ENCODE assay signal across 1 cellular context in genomic region chr11:75204685-75205667, GRCh38.
TF ChIP-seq lines count a peak whose summit lies in the region.

No MANE protein-coding gene starts in this region.

TF ChIP-seq in HepG2, 621 proteins besides CTCF, POLR2A, EP300 and RAD21 (continued from another document and continues in another):
- TF ChIP-seq, protein P1, sequence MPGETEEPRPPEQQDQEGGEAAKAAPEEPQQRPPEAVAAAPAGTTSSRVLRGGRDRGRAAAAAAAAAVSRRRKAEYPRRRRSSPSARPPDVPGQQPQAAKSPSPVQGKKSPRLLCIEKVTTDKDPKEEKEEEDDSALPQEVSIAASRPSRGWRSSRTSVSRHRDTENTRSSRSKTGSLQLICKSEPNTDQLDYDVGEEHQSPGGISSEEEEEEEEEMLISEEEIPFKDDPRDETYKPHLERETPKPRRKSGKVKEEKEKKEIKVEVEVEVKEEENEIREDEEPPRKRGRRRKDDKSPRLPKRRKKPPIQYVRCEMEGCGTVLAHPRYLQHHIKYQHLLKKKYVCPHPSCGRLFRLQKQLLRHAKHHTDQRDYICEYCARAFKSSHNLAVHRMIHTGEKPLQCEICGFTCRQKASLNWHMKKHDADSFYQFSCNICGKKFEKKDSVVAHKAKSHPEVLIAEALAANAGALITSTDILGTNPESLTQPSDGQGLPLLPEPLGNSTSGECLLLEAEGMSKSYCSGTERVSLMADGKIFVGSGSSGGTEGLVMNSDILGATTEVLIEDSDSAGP (CRISPR knock-in tag; IDR thresholded peaks at IDR 0.05; ENCODE audit: borderline replicate concordance) = 0 out of 2 replicates have a peak, but pooled peaks have one; percentile 48
- TF ChIP-seq CAMTA2 (CRISPR knock-in tag; IDR thresholded peaks at IDR 0.05; ENCODE audit: borderline replicate concordance) = no peak
- no peak for TF ChIP-seq LCORL (IDR thresholded peaks at IDR 0.05)
- peak; percentile 68 for TF ChIP-seq LCORL (CRISPR knock-in tag; IDR thresholded peaks at IDR 0.05)
- no peak for TF ChIP-seq HNRNPH1 (optimal IDR thresholded peaks at IDR 0.05; ENCODE audit: low read depth, low read length)
- 0 out of 2 replicates have a peak, but pooled peaks have one; percentile 48 for TF ChIP-seq EED (CRISPR knock-in tag; IDR thresholded peaks at IDR 0.05)
- TF ChIP-seq NR2F1 (CRISPR knock-in tag; IDR thresholded peaks at IDR 0.05) = 0 out of 4 replicates have a peak, but pooled peaks of 1 of the 2 experiments have one; percentile 14
- TF ChIP-seq YY1 (IDR thresholded peaks at IDR 0.05; ENCODE audit: insufficient read depth, insufficient replicate concordance, low read depth, low read length) = peak; percentile 58
- TF ChIP-seq, protein P2, sequence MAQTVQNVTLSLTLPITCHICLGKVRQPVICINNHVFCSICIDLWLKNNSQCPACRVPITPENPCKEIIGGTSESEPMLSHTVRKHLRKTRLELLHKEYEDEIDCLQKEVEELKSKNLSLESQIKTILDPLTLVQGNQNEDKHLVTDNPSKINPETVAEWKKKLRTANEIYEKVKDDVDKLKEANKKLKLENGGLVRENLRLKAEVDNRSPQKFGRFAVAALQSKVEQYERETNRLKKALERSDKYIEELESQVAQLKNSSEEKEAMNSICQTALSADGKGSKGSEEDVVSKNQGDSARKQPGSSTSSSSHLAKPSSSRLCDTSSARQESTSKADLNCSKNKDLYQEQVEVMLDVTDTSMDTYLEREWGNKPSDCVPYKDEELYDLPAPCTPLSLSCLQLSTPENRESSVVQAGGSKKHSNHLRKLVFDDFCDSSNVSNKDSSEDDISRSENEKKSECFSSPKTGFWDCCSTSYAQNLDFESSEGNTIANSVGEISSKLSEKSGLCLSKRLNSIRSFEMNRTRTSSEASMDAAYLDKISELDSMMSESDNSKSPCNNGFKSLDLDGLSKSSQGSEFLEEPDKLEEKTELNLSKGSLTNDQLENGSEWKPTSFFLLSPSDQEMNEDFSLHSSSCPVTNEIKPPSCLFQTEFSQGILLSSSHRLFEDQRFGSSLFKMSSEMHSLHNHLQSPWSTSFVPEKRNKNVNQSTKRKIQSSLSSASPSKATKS (CRISPR knock-in tag; IDR thresholded peaks at IDR 0.05) = no peak
- no peak for TF ChIP-seq TFDP1 (CRISPR knock-in tag; IDR thresholded peaks at IDR 0.05; ENCODE audit: borderline replicate concordance)
- peak; percentile 100 for TF ChIP-seq STAG1 (CRISPR knock-in tag; IDR thresholded peaks at IDR 0.05)
- TF ChIP-seq TARDBP (CRISPR knock-in tag; IDR thresholded peaks at IDR 0.05) = peak; percentile 56; the same call in 1 of the 2 replicates
- TF ChIP-seq MYPOP (CRISPR knock-in tag; IDR thresholded peaks at IDR 0.05) = peak; percentile 18; the same call in 1 of the 2 replicates
- no peak; the same call in 1 of the 2 replicates for TF ChIP-seq ZNF230 (CRISPR knock-in tag; IDR thresholded peaks at IDR 0.05)
- 0 out of 2 replicates have a peak, but pooled peaks have one; percentile 40 for TF ChIP-seq ZNF878 (CRISPR knock-in tag; IDR thresholded peaks at IDR 0.05)
- peak; percentile 15; the same call in 1 of the 2 replicates for TF ChIP-seq CBX5 (CRISPR knock-in tag; IDR thresholded peaks at IDR 0.05; ENCODE audit: borderline replicate concordance)
- TF ChIP-seq ZNF17 (CRISPR knock-in tag; IDR thresholded peaks at IDR 0.05) = no peak
- TF ChIP-seq, protein P3, sequence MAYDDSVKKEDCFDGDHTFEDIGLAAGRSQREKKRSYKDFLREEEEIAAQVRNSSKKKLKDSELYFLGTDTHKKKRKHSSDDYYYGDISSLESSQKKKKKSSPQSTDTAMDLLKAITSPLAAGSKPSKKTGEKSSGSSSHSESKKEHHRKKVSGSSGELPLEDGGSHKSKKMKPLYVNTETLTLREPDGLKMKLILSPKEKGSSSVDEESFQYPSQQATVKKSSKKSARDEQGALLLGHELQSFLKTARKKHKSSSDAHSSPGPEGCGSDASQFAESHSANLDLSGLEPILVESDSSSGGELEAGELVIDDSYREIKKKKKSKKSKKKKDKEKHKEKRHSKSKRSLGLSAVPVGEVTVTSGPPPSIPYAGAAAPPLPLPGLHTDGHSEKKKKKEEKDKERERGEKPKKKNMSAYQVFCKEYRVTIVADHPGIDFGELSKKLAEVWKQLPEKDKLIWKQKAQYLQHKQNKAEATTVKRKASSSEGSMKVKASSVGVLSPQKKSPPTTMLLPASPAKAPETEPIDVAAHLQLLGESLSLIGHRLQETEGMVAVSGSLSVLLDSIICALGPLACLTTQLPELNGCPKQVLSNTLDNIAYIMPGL (CRISPR knock-in tag; IDR thresholded peaks at IDR 0.05; ENCODE audit: borderline replicate concordance in 1 of 2, low read depth in 1 of 2) = peak in 1 of 2 experiments; percentile 50; a peak in 1 of 4 replicates
- TF ChIP-seq, protein P4, sequence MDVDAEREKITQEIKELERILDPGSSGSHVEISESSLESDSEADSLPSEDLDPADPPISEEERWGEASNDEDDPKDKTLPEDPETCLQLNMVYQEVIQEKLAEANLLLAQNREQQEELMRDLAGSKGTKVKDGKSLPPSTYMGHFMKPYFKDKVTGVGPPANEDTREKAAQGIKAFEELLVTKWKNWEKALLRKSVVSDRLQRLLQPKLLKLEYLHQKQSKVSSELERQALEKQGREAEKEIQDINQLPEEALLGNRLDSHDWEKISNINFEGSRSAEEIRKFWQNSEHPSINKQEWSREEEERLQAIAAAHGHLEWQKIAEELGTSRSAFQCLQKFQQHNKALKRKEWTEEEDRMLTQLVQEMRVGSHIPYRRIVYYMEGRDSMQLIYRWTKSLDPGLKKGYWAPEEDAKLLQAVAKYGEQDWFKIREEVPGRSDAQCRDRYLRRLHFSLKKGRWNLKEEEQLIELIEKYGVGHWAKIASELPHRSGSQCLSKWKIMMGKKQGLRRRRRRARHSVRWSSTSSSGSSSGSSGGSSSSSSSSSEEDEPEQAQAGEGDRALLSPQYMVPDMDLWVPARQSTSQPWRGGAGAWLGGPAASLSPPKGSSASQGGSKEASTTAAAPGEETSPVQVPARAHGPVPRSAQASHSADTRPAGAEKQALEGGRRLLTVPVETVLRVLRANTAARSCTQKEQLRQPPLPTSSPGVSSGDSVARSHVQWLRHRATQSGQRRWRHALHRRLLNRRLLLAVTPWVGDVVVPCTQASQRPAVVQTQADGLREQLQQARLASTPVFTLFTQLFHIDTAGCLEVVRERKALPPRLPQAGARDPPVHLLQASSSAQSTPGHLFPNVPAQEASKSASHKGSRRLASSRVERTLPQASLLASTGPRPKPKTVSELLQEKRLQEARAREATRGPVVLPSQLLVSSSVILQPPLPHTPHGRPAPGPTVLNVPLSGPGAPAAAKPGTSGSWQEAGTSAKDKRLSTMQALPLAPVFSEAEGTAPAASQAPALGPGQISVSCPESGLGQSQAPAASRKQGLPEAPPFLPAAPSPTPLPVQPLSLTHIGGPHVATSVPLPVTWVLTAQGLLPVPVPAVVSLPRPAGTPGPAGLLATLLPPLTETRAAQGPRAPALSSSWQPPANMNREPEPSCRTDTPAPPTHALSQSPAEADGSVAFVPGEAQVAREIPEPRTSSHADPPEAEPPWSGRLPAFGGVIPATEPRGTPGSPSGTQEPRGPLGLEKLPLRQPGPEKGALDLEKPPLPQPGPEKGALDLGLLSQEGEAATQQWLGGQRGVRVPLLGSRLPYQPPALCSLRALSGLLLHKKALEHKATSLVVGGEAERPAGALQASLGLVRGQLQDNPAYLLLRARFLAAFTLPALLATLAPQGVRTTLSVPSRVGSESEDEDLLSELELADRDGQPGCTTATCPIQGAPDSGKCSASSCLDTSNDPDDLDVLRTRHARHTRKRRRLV (CRISPR knock-in tag; IDR thresholded peaks at IDR 0.05) = 0 out of 2 replicates have a peak, but pooled peaks have one; percentile 58
- no peak for TF ChIP-seq ZBTB42 (CRISPR knock-in tag; IDR thresholded peaks at IDR 0.05)
- peak; percentile 15; the same call in 1 of the 2 replicates for TF ChIP-seq ZNF335 (CRISPR knock-in tag; IDR thresholded peaks at IDR 0.05)
- peak; percentile 31 for TF ChIP-seq CBX1 (IDR thresholded peaks at IDR 0.05; ENCODE audit: low read depth)
- no peak for TF ChIP-seq MLX (CRISPR knock-in tag; IDR thresholded peaks at IDR 0.05)
- TF ChIP-seq ZNF546 (CRISPR knock-in tag; conservative IDR thresholded peaks at IDR 0.05) = no peak
- TF ChIP-seq ZNF746 (CRISPR knock-in tag; IDR thresholded peaks at IDR 0.05) = no peak
- TF ChIP-seq FOSL2 (CRISPR knock-in tag; IDR thresholded peaks at IDR 0.05) = peak; percentile 72
- TF ChIP-seq KLF16 (CRISPR knock-in tag; IDR thresholded peaks at IDR 0.05) = peak in 1 of 2 experiments; percentile 66; a peak in 1 of 4 replicates
- TF ChIP-seq TAF15 (IDR thresholded peaks at IDR 0.05; ENCODE audit: low read depth, low read length, poor library complexity, severe bottlenecking) = no peak
- TF ChIP-seq BORCS8-MEF2B (CRISPR knock-in tag; IDR thresholded peaks at IDR 0.05) = 0 out of 2 replicates have a peak, but pooled peaks have one; percentile 60
- peak; percentile 38; the same call in 1 of the 2 replicates for TF ChIP-seq ZNF709 (CRISPR knock-in tag; IDR thresholded peaks at IDR 0.05)
- TF ChIP-seq BCL6 (CRISPR knock-in tag; IDR thresholded peaks at IDR 0.05) = peak; percentile 29; the same call in 1 of the 2 replicates
- TF ChIP-seq ZNF564 (CRISPR knock-in tag; IDR thresholded peaks at IDR 0.05) = no peak; the same call in 1 of the 2 replicates
- peak; percentile 34; the same call in 1 of the 2 replicates for TF ChIP-seq ZNF768 (CRISPR knock-in tag; IDR thresholded peaks at IDR 0.05)
- 0 out of 2 replicates have a peak, but pooled peaks have one; percentile 17 for TF ChIP-seq DNMT1 (CRISPR knock-in tag; IDR thresholded peaks at IDR 0.05)
- TF ChIP-seq ZNF274 (CRISPR knock-in tag; IDR thresholded peaks at IDR 0.05) = no peak
- TF ChIP-seq ZNF280B (CRISPR knock-in tag; IDR thresholded peaks at IDR 0.05; ENCODE audit: borderline replicate concordance) = no peak; the same call in 1 of the 2 replicates
- 0 out of 2 replicates have a peak, but pooled peaks have one; percentile 32 for TF ChIP-seq ZNF235 (CRISPR knock-in tag; IDR thresholded peaks at IDR 0.05; ENCODE audit: borderline replicate concordance)
- no peak for TF ChIP-seq PCBP2 (optimal IDR thresholded peaks at IDR 0.05; ENCODE audit: low read depth, low read length, poor library complexity, severe bottlenecking)
- TF ChIP-seq, protein P5, sequence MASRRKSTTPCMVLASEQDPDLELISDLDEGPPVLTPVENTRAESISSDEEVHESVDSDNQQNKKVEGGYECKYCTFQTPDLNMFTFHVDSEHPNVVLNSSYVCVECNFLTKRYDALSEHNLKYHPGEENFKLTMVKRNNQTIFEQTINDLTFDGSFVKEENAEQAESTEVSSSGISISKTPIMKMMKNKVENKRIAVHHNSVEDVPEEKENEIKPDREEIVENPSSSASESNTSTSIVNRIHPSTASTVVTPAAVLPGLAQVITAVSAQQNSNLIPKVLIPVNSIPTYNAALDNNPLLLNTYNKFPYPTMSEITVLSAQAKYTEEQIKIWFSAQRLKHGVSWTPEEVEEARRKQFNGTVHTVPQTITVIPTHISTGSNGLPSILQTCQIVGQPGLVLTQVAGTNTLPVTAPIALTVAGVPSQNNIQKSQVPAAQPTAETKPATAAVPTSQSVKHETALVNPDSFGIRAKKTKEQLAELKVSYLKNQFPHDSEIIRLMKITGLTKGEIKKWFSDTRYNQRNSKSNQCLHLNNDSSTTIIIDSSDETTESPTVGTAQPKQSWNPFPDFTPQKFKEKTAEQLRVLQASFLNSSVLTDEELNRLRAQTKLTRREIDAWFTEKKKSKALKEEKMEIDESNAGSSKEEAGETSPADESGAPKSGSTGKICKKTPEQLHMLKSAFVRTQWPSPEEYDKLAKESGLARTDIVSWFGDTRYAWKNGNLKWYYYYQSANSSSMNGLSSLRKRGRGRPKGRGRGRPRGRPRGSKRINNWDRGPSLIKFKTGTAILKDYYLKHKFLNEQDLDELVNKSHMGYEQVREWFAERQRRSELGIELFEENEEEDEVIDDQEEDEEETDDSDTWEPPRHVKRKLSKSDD (CRISPR knock-in tag; IDR thresholded peaks at IDR 0.05; ENCODE audit: low read depth) = peak; percentile 49; the same call in 1 of the 2 replicates
- TF ChIP-seq SCMH1 (CRISPR knock-in tag; IDR thresholded peaks at IDR 0.05; ENCODE audit: borderline replicate concordance) = no peak
- peak; percentile 57; the same call in 1 of the 2 replicates for TF ChIP-seq ZNF567 (CRISPR knock-in tag; IDR thresholded peaks at IDR 0.05; ENCODE audit: borderline replicate concordance)
- TF ChIP-seq ZBTB20 (CRISPR knock-in tag; IDR thresholded peaks at IDR 0.05; ENCODE audit: borderline replicate concordance, low read depth) = peak; percentile 12; the same call in 1 of the 2 replicates
